30 cellular contexts compared by ENCODE assay signal in the genomic region with DNA sequence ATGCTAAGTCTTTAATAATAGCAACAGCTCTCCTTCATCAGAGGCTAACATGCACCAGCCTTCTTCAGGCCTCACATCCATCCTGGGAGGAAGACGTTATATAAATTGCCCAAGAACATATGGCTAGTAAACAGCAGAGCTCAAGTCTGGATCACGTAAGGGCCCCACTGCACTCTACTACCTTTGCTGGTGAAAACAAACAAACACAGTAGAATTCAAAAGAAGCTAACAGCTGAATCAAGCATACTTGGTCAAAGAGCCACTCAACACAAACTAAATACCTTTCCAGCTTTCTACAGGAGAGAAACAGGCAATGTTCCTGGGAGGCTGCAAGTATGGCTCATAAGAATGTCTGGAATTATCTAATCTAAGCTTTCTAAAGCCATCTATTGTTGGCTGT.
"Had no signal": no experiment of that assay in that cellular context is flagged by ENCODE, and none has a peak within 500 bp of the region (broad histone marks: within the 10 kb centered on the region; RNA-seq: fewer than 3 reads in every experiment).

No MANE protein-coding gene starts in this region.

- H3K36me3 ChIP-seq: MG63 had no signal

- H3K4me3 Mint-ChIP-seq: activated CD4-positive, alpha-beta memory T cell treated with anti-CD3 and anti-CD28 coated beads for 36 hours; activated CD4-positive, alpha-beta T cell treated with anti-CD3 and anti-CD28 coated beads, Interleukin-2, amount 10 ng/mL, durations not matched to agents 7 days and 5 days; activated naive CD4-positive, alpha-beta T cell treated with anti-CD3 and anti-CD28 coated beads, Interleukin-2, amount 10 ng/mL, durations not matched to agents 7 days and 5 days; activated naive CD8-positive, alpha-beta T cell treated with anti-CD3 and anti-CD28 coated beads for 36 hours; activated T-cell treated with anti-CD3 and anti-CD28 coated beads, Interleukin-2, amount 50 U/mL, for 4 hours; activated T-helper 17 cell treated with anti-CD3 and anti-CD28 coated beads, Interleukin-2, amount 50 U/mL, for 72 hours; T-cell had no signal

- FAIRE-seq: bronchial epithelial cell, TTC549 had no signal

- H3K27me3 ChIP-seq: body of pancreas, MG63 had no signal

- H3K27ac ChIP-seq: body of pancreas, SK-N-MC, VCaP had no signal

- H3K27me3 Mint-ChIP-seq: activated CD4-positive, alpha-beta memory T cell treated with anti-CD3 and anti-CD28 coated beads for 36 hours; activated CD4-positive, alpha-beta T cell treated with anti-CD3 and anti-CD28 coated beads, Interleukin-2, amount 10 ng/mL, durations not matched to agents 7 days and 5 days; activated naive CD4-positive, alpha-beta T cell treated with anti-CD3 and anti-CD28 coated beads, Interleukin-2, amount 10 ng/mL, durations not matched to agents 7 days and 5 days had no signal

- H3K4me1 Mint-ChIP-seq: activated CD4-positive, alpha-beta T cell treated with anti-CD3 and anti-CD28 coated beads, Interleukin-2, amount 10 ng/mL, durations not matched to agents 7 days and 5 days; activated naive CD4-positive, alpha-beta T cell treated with anti-CD3 and anti-CD28 coated beads, Interleukin-2, amount 10 ng/mL, durations not matched to agents 7 days and 5 days; activated naive CD8-positive, alpha-beta T cell treated with anti-CD3 and anti-CD28 coated beads for 36 hours; activated T-helper 17 cell treated with anti-CD3 and anti-CD28 coated beads, Interleukin-2, amount 50 U/mL, for 72 hours; T-cell had no signal

- H3K9me3 ChIP-seq: body of pancreas, MG63 had no signal

- DNase-seq: activated CD4-positive, alpha-beta memory T cell treated with anti-CD3 and anti-CD28 coated beads for 36 hours; activated CD4-positive, alpha-beta T cell treated with anti-CD3 and anti-CD28 coated beads, Interleukin-2, amount 10 ng/mL, durations not matched to agents 7 days and 5 days; activated CD4-positive, CD25-positive, alpha-beta regulatory T cell; activated CD8-positive, alpha-beta memory T cell treated with anti-CD3 and anti-CD28 coated beads for 24 hours; activated gamma-delta T cell treated with Interleukin-2 at 50 U/mL for 16 hours; activated naive CD4-positive, alpha-beta T cell treated with anti-CD3 and anti-CD28 coated beads, Interleukin-2, amount 10 ng/mL, durations not matched to agents 7 days and 5 days; activated naive CD8-positive, alpha-beta T cell treated with anti-CD3 and anti-CD28 coated beads for 36 hours; activated T-cell treated with anti-CD3 and anti-CD28 coated beads, Interleukin-2, amount 50 U/mL, for 4 hours; anterior cingulate cortex; body of pancreas; MG63; NCI-H1105; NCI-H146; NCI-H187 treated with DMSO at 0.1 percent for 48 hours; NCI-H2081 treated with DMSO at 0.1 percent for 48 hours; NCI-H226; NCI-H69; NK-92 treated with Interleukin-12 subunit alpha and Interleukin-12 subunit beta, amount 100 ng/mL, for 24 hours; OCI-M1; RPMI8226; T-cell; T-helper 2 cell; T1000 had no signal

- H3K4me3 ChIP-seq: body of pancreas, MG63, SK-N-MC had no signal

- H3K9me3 Mint-ChIP-seq: activated CD4-positive, alpha-beta memory T cell treated with anti-CD3 and anti-CD28 coated beads for 36 hours; activated naive CD4-positive, alpha-beta T cell treated with anti-CD3 and anti-CD28 coated beads, Interleukin-2, amount 10 ng/mL, durations not matched to agents 7 days and 5 days had no signal

- H3K36me3 Mint-ChIP-seq: activated CD4-positive, alpha-beta memory T cell treated with anti-CD3 and anti-CD28 coated beads for 36 hours; activated naive CD4-positive, alpha-beta T cell treated with anti-CD3 and anti-CD28 coated beads, Interleukin-2, amount 10 ng/mL, durations not matched to agents 7 days and 5 days; activated naive CD8-positive, alpha-beta T cell treated with anti-CD3 and anti-CD28 coated beads for 36 hours; T-cell had no signal

- H3K4me1 ChIP-seq: body of pancreas had no signal

- ATAC-seq: activated T-cell treated with anti-CD3 and anti-CD28 coated beads, Interleukin-2, amount 50 U/mL, for 4 hours; activated T-helper 17 cell treated with anti-CD3 and anti-CD28 coated beads, Interleukin-2, amount 50 U/mL, for 72 hours; body of pancreas; Panc1; Right ventricle myocardium inferior; T-cell had no signal

- H3K27ac Mint-ChIP-seq: activated CD4-positive, alpha-beta memory T cell treated with anti-CD3 and anti-CD28 coated beads for 36 hours; activated CD4-positive, alpha-beta T cell treated with anti-CD3 and anti-CD28 coated beads, Interleukin-2, amount 10 ng/mL, durations not matched to agents 7 days and 5 days; activated naive CD4-positive, alpha-beta T cell treated with anti-CD3 and anti-CD28 coated beads, Interleukin-2, amount 10 ng/mL, durations not matched to agents 7 days and 5 days; activated naive CD8-positive, alpha-beta T cell treated with anti-CD3 and anti-CD28 coated beads for 36 hours; activated T-helper 17 cell treated with anti-CD3 and anti-CD28 coated beads, Interleukin-2, amount 50 U/mL, for 72 hours; T-cell had no signal
